ENCODE assay signal across 8 cellular contexts in the genomic region with DNA sequence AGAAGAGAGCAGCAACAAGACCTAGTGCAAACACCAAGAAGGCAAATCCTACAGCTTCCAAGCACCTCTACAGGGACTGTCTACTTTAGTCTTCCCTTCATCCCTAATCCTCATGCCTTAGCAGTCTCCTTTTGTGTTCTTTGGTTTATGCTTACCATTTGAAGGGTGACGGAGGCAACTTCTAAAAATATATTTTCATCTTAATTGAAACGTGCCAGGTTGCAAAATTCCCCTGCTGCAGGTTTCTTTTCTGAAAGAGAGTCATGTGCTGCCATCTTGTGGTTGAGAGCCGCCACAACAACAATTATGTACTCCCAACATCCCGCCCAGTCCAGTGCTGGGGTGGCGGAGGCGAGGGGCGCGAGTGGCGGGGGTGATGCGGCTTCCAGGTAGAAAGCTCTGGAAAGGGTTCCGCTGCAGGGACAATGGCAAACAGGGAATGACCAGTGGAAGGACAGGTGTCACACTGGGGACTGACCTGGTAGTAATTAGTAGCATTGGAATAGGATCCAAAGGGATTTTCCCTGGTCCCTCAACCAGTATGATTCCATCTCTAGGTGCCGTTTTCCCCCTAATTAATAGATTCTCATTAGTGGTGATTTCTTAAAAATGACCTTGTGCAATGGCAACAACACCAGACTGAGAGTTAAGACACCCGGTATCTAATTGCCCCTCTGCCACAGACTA.
A peak's percentile ranks its signal among the peaks of the same experiment; 100 is the strongest.
DNase-seq lines count a peak whose midpoint lies in the region; ATAC-seq and TF ChIP-seq lines count a peak whose summit lies in the region.

No MANE protein-coding gene starts in this region.

- peaks cover 5% of the 10 kb centered on the region; the same call in 1 of the 2 replicates for H3K27me3 ChIP-seq in SJCRH30
- H3K27me3 ChIP-seq in testis: no peaks in the 10 kb centered on the region

- H3K4me1 Mint-ChIP-seq in osteocyte (ENCODE audit: unreplicated experiment): peaks cover 13% of the 10 kb centered on the region

- H3K27me3 Mint-ChIP-seq in osteocyte (ENCODE audit: unreplicated experiment): peaks cover 43% of the 10 kb centered on the region

- no peaks in the 10 kb centered on the region for H3K36me3 ChIP-seq in SJCRH30
- H3K36me3 ChIP-seq in testis (ENCODE audit: low read depth, missing control alignments): no peaks in the 10 kb centered on the region

- H3K9me3 Mint-ChIP-seq in osteocyte (ENCODE audit: unreplicated experiment): no peaks in the 10 kb centered on the region

- H3K9me3 ChIP-seq in SJCRH30 (replicated peaks) (no peaks in the 10 kb centered on the region), testis (no peaks in the 10 kb centered on the region)

- H3K4me3 Mint-ChIP-seq in osteocyte (ENCODE audit: unreplicated experiment): no peak overlapping the region

- H3K27ac ChIP-seq in SJCRH30 (no peak overlapping the region), testis (no peak overlapping the region)

- no peak for TF ChIP-seq POLR2A in testis (IDR thresholded peaks at IDR 0.05)

- H3K4me1 ChIP-seq in SJCRH30: 0 out of 2 replicates have a peak, but pooled peaks cover 2% of the 10 kb centered on the region
- H3K4me1 ChIP-seq in testis: no peaks in the 10 kb centered on the region

- WGBS in testis, 2 donors: 4 to 5% methylated on average over 13 of the region's 13 CpGs

- no peak overlapping the region for H3K4me3 ChIP-seq in SJCRH30
- no peak overlapping the region for H3K4me3 ChIP-seq in testis

- DNase-seq in M059J (ENCODE audit: low read depth) (peak; percentile 65), SJCRH30 (peak; percentile 45 to 80), germinal center (ENCODE audit: low spot score) (peak; percentile 71), osteocyte (ENCODE audit: extremely low spot score, unreplicated experiment) (no peak), testis (peak; percentile 92)
- DNase-seq in activated naive CD4-positive, alpha-beta T cell (lab: John Stamatoyannopoulos, UW): peak; percentile 25 to 47 (median 28)

- TF ChIP-seq CTCF in GM12874 (IDR thresholded peaks at IDR 0.05; ENCODE audit: insufficient read depth, low read depth, low read length) (peak; percentile 65), osteocyte (IDR thresholded peaks at IDR 0.05) (peak; percentile 92), testis (IDR thresholded peaks at IDR 0.05) (peak; percentile 83 to 91 (median 84))

- intact Hi-C loops in testis (cut with DNase I; ENCODE audit: low total_unique reads): no loop called here

- ATAC-seq in GM21360 (IDR thresholded peaks at IDR 0.05; ENCODE audit: unreplicated experiment): no peak

- no peaks in the 10 kb centered on the region for H3K36me3 Mint-ChIP-seq in osteocyte (ENCODE audit: unreplicated experiment)

- no peak overlapping the region for H3K27ac Mint-ChIP-seq in osteocyte (ENCODE audit: unreplicated experiment)
